12 cellular contexts compared by ENCODE assay signal in genomic region chr18:58860747-58861224, GRCh38. TPM values are rescaled to one million over a fixed set of nuclear protein-coding genes. Genes with fewer than 3 reads are reported as not detected.
DNase-seq lines count a peak whose midpoint lies in the region; ATAC-seq and TF ChIP-seq lines count a peak whose summit lies in the region.
"Had no signal": no experiment of that assay in that cellular context is flagged by ENCODE, and none has a peak within 500 bp of the region (broad histone marks: within the 10 kb centered on the region; RNA-seq: fewer than 3 reads in every experiment).

No MANE protein-coding gene starts in this region.

- peaks cover 56% of the 10 kb centered on the region for H3K4me1 ChIP-seq in HUES6 (ENCODE audit: control insufficient read depth, insufficient read depth, low read length)
- H3K4me1 ChIP-seq in mammary epithelial cell (ENCODE audit: insufficient read depth, low read length), result peaks cover 43% of the 10 kb centered on the region
- peaks cover 25 to 68% (median 49%) of the 10 kb centered on the region in 4 donors for H3K4me1 ChIP-seq in stomach

- H3K4me2 ChIP-seq in mammary epithelial cell (ENCODE audit: insufficient read depth, low read depth, low read length), result peak overlapping the region; percentile 52

- DNase-seq in mammary epithelial cell, result no peak
- DNase-seq in stomach, result no peak
- DNase-seq in GM19238 (ENCODE audit: insufficient read length, low spot score), result no peak
- DNase-seq in omental fat pad (ENCODE audit: low spot score), result no peak
- DNase-seq: MM.1S; naive B cell; NCI-H748 treated with DMSO at 0.1 percent for 48 hours; stimulated activated CD4-positive, alpha-beta T cell treated with anti-CD3 and anti-CD28 coated beads, Interleukin-2, amount 100 ng/mL, for 48 hours had no signal

- no peak for ATAC-seq in SK-N-SH treated with all-trans-retinoic acid at 6 μM for 48 hours
- ATAC-seq in GM21367 (IDR thresholded peaks at IDR 0.05; ENCODE audit: unreplicated experiment), result no peak
- ATAC-seq in omental fat pad (ENCODE audit: low FRiP score), result no peak

- TF ChIP-seq EP300 in stomach (IDR thresholded peaks at IDR 0.05), result no peak

- no peak for TF ChIP-seq POLR2A in stomach (IDR thresholded peaks at IDR 0.05)

- WGBS in mammary epithelial cell (ENCODE audit: low coverage, missing lambda C conversion rate), result 8% methylated on average over 7 of the region's 7 CpGs
- WGBS in stomach, 5 donors, result 21 to 34% (median 26%) methylated on average over 7 of the region's 7 CpGs

- BruUV-seq in mammary epithelial cell (replicated peaks; lab: Mats Ljungman, UMichigan), result no TSS peak

- H3K27me3 ChIP-seq in HUES6 (ENCODE audit: control insufficient read depth, insufficient read depth, low read length), result no peaks in the 10 kb centered on the region
- H3K27me3 ChIP-seq in mammary epithelial cell (ENCODE audit: insufficient read depth, low read length), result no peaks in the 10 kb centered on the region
- no peaks in the 10 kb centered on the region for H3K27me3 ChIP-seq in layer of hippocampus (ENCODE audit: control insufficient read depth, insufficient read depth, low read length)
- peaks cover 0 to 10% (median 0%) of the 10 kb centered on the region in 3 donors for H3K27me3 ChIP-seq in stomach

- no peaks in the 10 kb centered on the region for H4K20me1 ChIP-seq in mammary epithelial cell (ENCODE audit: insufficient read depth, low read length)

- H3K36me3 ChIP-seq in HUES6 (ENCODE audit: control insufficient read depth, insufficient read depth, low read length), result peaks cover 13% of the 10 kb centered on the region
- no peaks in the 10 kb centered on the region for H3K36me3 ChIP-seq in mammary epithelial cell (ENCODE audit: insufficient read depth, low read length)
- no peaks in the 10 kb centered on the region for H3K36me3 ChIP-seq in stomach

- in situ Hi-C loops in mammary epithelial cell (cut with MboI; ENCODE audit: low sequenced_read_pairs in 2 of 2), result no loop called here

- H3K4me3 ChIP-seq in HUES6 (ENCODE audit: low read depth, low read length) (peak overlapping the region; percentile 74; the same call in 1 of the 2 replicates), mammary epithelial cell (replicated peaks in 1 of 3; ENCODE audit: insufficient read depth in 1 of 3, low read depth in 2 of 3, low read length in 3 of 3) (peak overlapping the region in 2 of 3 experiments; percentile 2 to 13), stomach (peak overlapping the region in 1 of 4 donors; percentile 3)

- H3K27ac ChIP-seq in HUES6 (ENCODE audit: low read depth, low read length) (peak overlapping the region; percentile 99), mammary epithelial cell (ENCODE audit: insufficient read depth, low read depth, low read length) (no peak overlapping the region), layer of hippocampus (ENCODE audit: low read depth, low read length) (peak overlapping the region; percentile 31), stomach (peak overlapping the region in 4 of 5 donors; percentile 8 to 65 (median 59))

- H3K9ac ChIP-seq in HUES6 (ENCODE audit: low read length), result peak overlapping the region; percentile 97
- H3K9ac ChIP-seq in mammary epithelial cell (ENCODE audit: insufficient read depth, low read length), result no peak overlapping the region

- H2AFZ ChIP-seq in mammary epithelial cell (ENCODE audit: low read depth, low read length), result peak overlapping the region; percentile 69

- dilution Hi-C loops in mammary epithelial cell (cut with HindIII; ENCODE audit: low sequenced_read_pairs), result no loop called here

- TF ChIP-seq CTCF in mammary epithelial cell (conservative IDR thresholded peaks at IDR 0.05 in 1 of 2, IDR thresholded peaks at IDR 0.05 in 1 of 2; ENCODE audit: extremely low read depth in 1 of 2, insufficient read depth in 1 of 2, low read depth in 1 of 2, low read length in 2 of 2), result no peak
- no peak for TF ChIP-seq CTCF in stomach (IDR thresholded peaks at IDR 0.05)
- no peak for TF ChIP-seq CTCF in omental fat pad (IDR thresholded peaks at IDR 0.05)

- H3K9me3 ChIP-seq in HUES6 (ENCODE audit: control insufficient read depth, insufficient read depth, low read depth, low read length) (no peaks in the 10 kb centered on the region), mammary epithelial cell (replicated peaks; ENCODE audit: insufficient read depth, low read length) (no peaks in the 10 kb centered on the region), stomach (no peaks in the 10 kb centered on the region)

- CTCF ChIA-PET in mammary epithelial cell (lab: Charles Lee; ENCODE audit: low non-redundant PET), result no interaction called here

- H3K79me2 ChIP-seq in mammary epithelial cell (ENCODE audit: insufficient read depth, low read length), result peaks cover 31% of the 10 kb centered on the region

- intact Hi-C loops in mammary epithelial cell (cut with micrococcal nuclease), result loop anchor here (10.0 kb wide), 1 partner anchor 186 kb away; the partner anchor contains the start of gene MALT1
- intact Hi-C loops in stomach (cut with DNase I; ENCODE audit: low total_unique reads), result no loop called here

TF ChIP-seq in SK-N-SH treated with all-trans-retinoic acid at 6 μM for 48 hours, 23 proteins besides CTCF, POLR2A, EP300 and RAD21:
- TF ChIP-seq BACH2 (CRISPR knock-in tag; IDR thresholded peaks at IDR 0.05; ENCODE audit: borderline replicate concordance), result no peak
- TF ChIP-seq RARB (CRISPR knock-in tag; IDR thresholded peaks at IDR 0.05), result no peak
- no peak for TF ChIP-seq ZNF565 (CRISPR knock-in tag; conservative IDR thresholded peaks at IDR 0.05; ENCODE audit: low read depth)
- TF ChIP-seq OSR1 (CRISPR knock-in tag; IDR thresholded peaks at IDR 0.05), result no peak
- TF ChIP-seq ZFP3 (CRISPR knock-in tag; IDR thresholded peaks at IDR 0.05), result no peak
- TF ChIP-seq CSRNP3 (CRISPR knock-in tag; IDR thresholded peaks at IDR 0.05), result no peak
- no peak for TF ChIP-seq PPARA (CRISPR knock-in tag; IDR thresholded peaks at IDR 0.05; ENCODE audit: borderline replicate concordance)

RNA-seq across cellular contexts. Expression of gene ZNF532, which starts 3.9 kb away (rescaled TPM):
- total RNA-seq in mammary epithelial cell (10 to 100 TPM; 62.2 to 68.7 TPM), stomach (10 to 100 TPM in 4 of 5 donors, 1 to 10 TPM in 1; 2.9 to 53.7 (median 46.8) TPM), omental fat pad (10 to 100 TPM; 41.7 to 73.6 (median 53.3) TPM)
- polyA plus RNA-seq in mammary epithelial cell (38.4 TPM), stomach (1 to 10 TPM; 9.5 to 9.6 (median 9.6) TPM)
- 139 TPM for polyA minus RNA-seq in mammary epithelial cell
